1 cellular context compared by ENCODE assay signal in the genomic region with DNA sequence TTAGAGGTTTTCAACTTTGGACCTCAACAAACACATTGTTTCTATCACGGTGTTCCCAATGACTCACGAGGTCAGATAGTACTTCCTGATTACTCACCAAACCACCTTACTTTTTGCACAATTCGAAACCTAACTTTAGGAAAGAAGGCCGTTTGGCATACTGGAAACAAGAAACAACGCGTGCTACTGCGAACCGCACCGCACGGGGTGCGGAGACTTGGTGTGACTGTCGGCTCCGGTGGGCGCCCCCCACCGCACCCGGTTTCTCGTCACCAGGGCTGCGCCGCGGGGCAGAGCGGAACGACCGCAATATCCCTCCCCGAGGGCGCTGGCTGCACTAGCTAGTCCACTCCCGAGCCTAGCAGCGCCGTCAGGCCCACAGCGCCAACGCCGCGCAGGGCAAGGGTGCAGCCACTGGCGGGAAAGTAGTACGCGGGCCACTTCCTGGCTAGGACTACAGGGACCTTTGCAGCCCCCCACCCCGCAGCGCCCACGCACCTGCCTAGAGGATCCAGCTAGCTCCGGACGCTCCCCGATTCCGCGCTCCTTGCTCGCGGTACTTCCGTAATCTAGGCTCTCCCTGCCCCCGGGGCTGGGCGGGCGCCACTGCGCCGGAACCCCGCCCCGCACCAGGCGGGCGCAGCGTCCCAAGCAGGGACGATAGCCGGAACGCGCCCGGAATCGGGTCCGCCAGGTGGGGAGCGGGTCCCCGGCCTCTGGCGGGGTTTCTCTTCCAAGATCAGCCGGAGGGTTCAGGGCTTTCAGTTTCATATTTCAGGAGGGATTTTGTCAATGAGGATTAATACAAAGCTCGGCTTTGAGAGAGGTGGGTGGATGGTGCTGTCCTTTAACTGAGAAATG.
TF ChIP-seq lines count a peak whose summit lies in the region.

Gene PARP4, minus strand, starts transcription at position 571 of the 861 bp plus-strand sequence. CDS start 9,002 bp downstream, outside the sequence.

TF ChIP-seq in A549, 52 proteins besides CTCF, POLR2A, EP300 and RAD21 (continued from another document):
- TF ChIP-seq, protein P1, sequence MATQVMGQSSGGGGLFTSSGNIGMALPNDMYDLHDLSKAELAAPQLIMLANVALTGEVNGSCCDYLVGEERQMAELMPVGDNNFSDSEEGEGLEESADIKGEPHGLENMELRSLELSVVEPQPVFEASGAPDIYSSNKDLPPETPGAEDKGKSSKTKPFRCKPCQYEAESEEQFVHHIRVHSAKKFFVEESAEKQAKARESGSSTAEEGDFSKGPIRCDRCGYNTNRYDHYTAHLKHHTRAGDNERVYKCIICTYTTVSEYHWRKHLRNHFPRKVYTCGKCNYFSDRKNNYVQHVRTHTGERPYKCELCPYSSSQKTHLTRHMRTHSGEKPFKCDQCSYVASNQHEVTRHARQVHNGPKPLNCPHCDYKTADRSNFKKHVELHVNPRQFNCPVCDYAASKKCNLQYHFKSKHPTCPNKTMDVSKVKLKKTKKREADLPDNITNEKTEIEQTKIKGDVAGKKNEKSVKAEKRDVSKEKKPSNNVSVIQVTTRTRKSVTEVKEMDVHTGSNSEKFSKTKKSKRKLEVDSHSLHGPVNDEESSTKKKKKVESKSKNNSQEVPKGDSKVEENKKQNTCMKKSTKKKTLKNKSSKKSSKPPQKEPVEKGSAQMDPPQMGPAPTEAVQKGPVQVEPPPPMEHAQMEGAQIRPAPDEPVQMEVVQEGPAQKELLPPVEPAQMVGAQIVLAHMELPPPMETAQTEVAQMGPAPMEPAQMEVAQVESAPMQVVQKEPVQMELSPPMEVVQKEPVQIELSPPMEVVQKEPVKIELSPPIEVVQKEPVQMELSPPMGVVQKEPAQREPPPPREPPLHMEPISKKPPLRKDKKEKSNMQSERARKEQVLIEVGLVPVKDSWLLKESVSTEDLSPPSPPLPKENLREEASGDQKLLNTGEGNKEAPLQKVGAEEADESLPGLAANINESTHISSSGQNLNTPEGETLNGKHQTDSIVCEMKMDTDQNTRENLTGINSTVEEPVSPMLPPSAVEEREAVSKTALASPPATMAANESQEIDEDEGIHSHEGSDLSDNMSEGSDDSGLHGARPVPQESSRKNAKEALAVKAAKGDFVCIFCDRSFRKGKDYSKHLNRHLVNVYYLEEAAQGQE (IDR thresholded peaks at IDR 0.05) = 0 out of 2 replicates have a peak, but pooled peaks have one; percentile 28
- TF ChIP-seq JUNB (IDR thresholded peaks at IDR 0.05) = no peak
